Comparison of ENCODE assay signal across 1 cellular context in genomic region chr9:128702445-128702948, GRCh38.
A peak's percentile ranks its signal among the peaks of the same experiment; 100 is the strongest.
TF ChIP-seq lines count a peak whose summit lies in the region.

TSS of gene PKN3 (plus strand) at chr9:128702503. CDS start at chr9:128702916, 413 bp downstream.

TF ChIP-seq in K562, 482 proteins besides CTCF, POLR2A, EP300 and RAD21 (continued from another document and continues in another):
- TF ChIP-seq TSHZ1 (CRISPR knock-in tag; IDR thresholded peaks at IDR 0.05) (no peak), EGR1 (conservative IDR thresholded peaks at IDR 0.05) (peak; percentile 28; the same call in 1 of the 2 replicates), RREB1 (CRISPR knock-in tag; IDR thresholded peaks at IDR 0.05) (no peak), SIN3B (IDR thresholded peaks at IDR 0.05; ENCODE audit: low read depth) (peak; percentile 63; the same call in 1 of the 2 replicates), ZFPM2 (CRISPR knock-in tag; IDR thresholded peaks at IDR 0.05) (no peak), GTF2A2 (tag; IDR thresholded peaks at IDR 0.05) (no peak), ZNF184 (CRISPR knock-in tag; IDR thresholded peaks at IDR 0.05) (no peak), SETDB1 (IDR thresholded peaks at IDR 0.05; ENCODE audit: low read length) (no peak), RB1 (IDR thresholded peaks at IDR 0.05; ENCODE audit: low read depth) (peak; percentile 95), KDM2B (CRISPR knock-in tag; IDR thresholded peaks at IDR 0.05) (peak; percentile 4; the same call in 1 of the 2 replicates), GATAD2B (IDR thresholded peaks at IDR 0.05; ENCODE audit: borderline replicate concordance) (peak; percentile 92; the same call in 1 of the 2 replicates), COPS2 (conservative IDR thresholded peaks at IDR 0.05) (no peak), PRMT5 (CRISPR knock-in tag; IDR thresholded peaks at IDR 0.05) (no peak), DIDO1 (tag; IDR thresholded peaks at IDR 0.05; ENCODE audit: low read depth) (no peak), ZNF282 (CRISPR knock-in tag; IDR thresholded peaks at IDR 0.05) (no peak), RNF2 (IDR thresholded peaks at IDR 0.05) (no peak), ZNF23 (CRISPR knock-in tag; IDR thresholded peaks at IDR 0.05) (no peak), ZNF407 (IDR thresholded peaks at IDR 0.05; ENCODE audit: low read depth) (no peak), ZNF431 (CRISPR knock-in tag; IDR thresholded peaks at IDR 0.05) (no peak), THRAP3 (IDR thresholded peaks at IDR 0.05; ENCODE audit: borderline replicate concordance) (no peak), E2F1 (CRISPR knock-in tag; IDR thresholded peaks at IDR 0.05) (peak; percentile 82; the same call in 1 of the 2 replicates), SOX6 (IDR thresholded peaks at IDR 0.05) (no peak), LCOR (CRISPR knock-in tag; IDR thresholded peaks at IDR 0.05) (peak; percentile 83; the same call in 1 of the 2 replicates), DACH1 (IDR thresholded peaks at IDR 0.05; ENCODE audit: partially characterized antibody) (no peak), AFF1 (IDR thresholded peaks at IDR 0.05; ENCODE audit: low read depth in 1 of 2, partially characterized antibody in 2 of 2) (no peak), ZBTB7A (IDR thresholded peaks at IDR 0.05; ENCODE audit: borderline replicate concordance, control insufficient read depth, low read depth, low read length) (peak; percentile 93), POLR2AphosphoS5 (IDR thresholded peaks at IDR 0.05; ENCODE audit: control insufficient read depth, insufficient read depth, low read depth, low read length) (peak; percentile 77; the same call in 1 of the 2 replicates), ATF6 (CRISPR knock-in tag; IDR thresholded peaks at IDR 0.05) (no peak), RFX1 (IDR thresholded peaks at IDR 0.05) (no peak), ETV5 (CRISPR knock-in tag; IDR thresholded peaks at IDR 0.05; ENCODE audit: low read depth) (no peak), PCBP1 (IDR thresholded peaks at IDR 0.05; ENCODE audit: low read depth, low read length, poor library complexity, severe bottlenecking) (no peak)
